ENCODE assay signal across 22 cellular contexts in genomic region chr19:33440682-33441081, GRCh38.
"Had no signal": no experiment of that assay in that cellular context is flagged by ENCODE, and none has a peak within 500 bp of the region (broad histone marks: within the 10 kb centered on the region; RNA-seq: fewer than 3 reads in every experiment).

No MANE protein-coding gene starts in this region.

- H3K27ac Mint-ChIP-seq: activated CD4-positive, alpha-beta memory T cell treated with anti-CD3 and anti-CD28 coated beads for 36 hours; activated CD4-positive, alpha-beta T cell treated with anti-CD3 and anti-CD28 coated beads for 36 hours; activated naive CD4-positive, alpha-beta T cell treated with anti-CD3 and anti-CD28 coated beads for 36 hours; activated T-helper 17 cell treated with anti-CD3 and anti-CD28 coated beads, Interleukin-2, amount 50 U/mL, for 72 hours; progenitor cell of endocrine pancreas had no signal

- FAIRE-seq: bronchial epithelial cell, endothelial cell of umbilical vein had no signal

- H3K4me2 ChIP-seq: hepatocyte had no signal

- H3K9me3 ChIP-seq: adrenal gland, esophagus muscularis mucosa, gastroesophageal sphincter, thoracic aorta had no signal

- H3K4me3 Mint-ChIP-seq: activated CD4-positive, alpha-beta memory T cell treated with anti-CD3 and anti-CD28 coated beads for 36 hours; activated CD4-positive, alpha-beta T cell treated with anti-CD3 and anti-CD28 coated beads for 36 hours; activated naive CD4-positive, alpha-beta T cell treated with anti-CD3 and anti-CD28 coated beads for 36 hours; activated T-helper 17 cell treated with anti-CD3 and anti-CD28 coated beads, Interleukin-2, amount 50 U/mL, for 72 hours had no signal

- ATAC-seq: activated CD4-positive, alpha-beta T cell treated with anti-CD3 and anti-CD28 coated beads for 36 hours; gastroesophageal sphincter; left colon had no signal

- H3K27me3 Mint-ChIP-seq: activated CD4-positive, alpha-beta memory T cell treated with anti-CD3 and anti-CD28 coated beads for 36 hours; activated CD4-positive, alpha-beta T cell treated with anti-CD3 and anti-CD28 coated beads for 36 hours; activated T-helper 17 cell treated with anti-CD3 and anti-CD28 coated beads, Interleukin-2, amount 50 U/mL, for 72 hours; progenitor cell of endocrine pancreas had no signal

- DNase-seq: activated CD4-positive, alpha-beta memory T cell treated with anti-CD3 and anti-CD28 coated beads for 36 hours; activated CD4-positive, alpha-beta T cell treated with anti-CD3 and anti-CD28 coated beads for 36 hours; activated naive CD4-positive, alpha-beta T cell treated with anti-CD3 and anti-CD28 coated beads for 36 hours; activated T-cell treated with anti-CD3 and anti-CD28 coated beads, Interleukin-2, amount 50 U/mL, for 1 hour; dermis blood vessel endothelial cell; effector memory CD4-positive, alpha-beta T cell; left colon; mammary epithelial cell; midbrain; occipital lobe; stimulated activated CD4-positive, alpha-beta T cell treated with anti-CD3 and anti-CD28 coated beads, Interleukin-15, amount 100 ng/mL, for 24 hours; stimulated activated CD4-positive, alpha-beta T cell treated with anti-CD3 and anti-CD28 coated beads, Interleukin-4, amount 100 ng/mL, for 1 hour had no signal

- H3K9me3 Mint-ChIP-seq: activated CD4-positive, alpha-beta memory T cell treated with anti-CD3 and anti-CD28 coated beads for 36 hours; activated naive CD4-positive, alpha-beta T cell treated with anti-CD3 and anti-CD28 coated beads for 36 hours; activated T-helper 17 cell treated with anti-CD3 and anti-CD28 coated beads, Interleukin-2, amount 50 U/mL, for 72 hours had no signal

- H3K27me3 ChIP-seq: adrenal gland, esophagus muscularis mucosa, gastroesophageal sphincter, hepatocyte had no signal

- H3K79me2 ChIP-seq: hepatocyte had no signal

- H3K36me3 Mint-ChIP-seq: activated CD4-positive, alpha-beta memory T cell treated with anti-CD3 and anti-CD28 coated beads for 36 hours had no signal

- H3K4me1 ChIP-seq: adrenal gland, esophagus muscularis mucosa, gastroesophageal sphincter had no signal

- H3K36me3 ChIP-seq: adrenal gland, thoracic aorta had no signal

- H3K4me3 ChIP-seq: adrenal gland, esophagus muscularis mucosa, gastroesophageal sphincter, hepatocyte, skin epidermis, thoracic aorta had no signal

- H3K27ac ChIP-seq: adrenal gland, esophagus muscularis mucosa, gastroesophageal sphincter, hepatocyte, skin epidermis, thoracic aorta had no signal

- H3K4me1 Mint-ChIP-seq: activated CD4-positive, alpha-beta T cell treated with anti-CD3 and anti-CD28 coated beads for 36 hours had no signal

- H2AFZ ChIP-seq: hepatocyte had no signal
